ENCODE assay signal across 8 cellular contexts in the genomic region with DNA sequence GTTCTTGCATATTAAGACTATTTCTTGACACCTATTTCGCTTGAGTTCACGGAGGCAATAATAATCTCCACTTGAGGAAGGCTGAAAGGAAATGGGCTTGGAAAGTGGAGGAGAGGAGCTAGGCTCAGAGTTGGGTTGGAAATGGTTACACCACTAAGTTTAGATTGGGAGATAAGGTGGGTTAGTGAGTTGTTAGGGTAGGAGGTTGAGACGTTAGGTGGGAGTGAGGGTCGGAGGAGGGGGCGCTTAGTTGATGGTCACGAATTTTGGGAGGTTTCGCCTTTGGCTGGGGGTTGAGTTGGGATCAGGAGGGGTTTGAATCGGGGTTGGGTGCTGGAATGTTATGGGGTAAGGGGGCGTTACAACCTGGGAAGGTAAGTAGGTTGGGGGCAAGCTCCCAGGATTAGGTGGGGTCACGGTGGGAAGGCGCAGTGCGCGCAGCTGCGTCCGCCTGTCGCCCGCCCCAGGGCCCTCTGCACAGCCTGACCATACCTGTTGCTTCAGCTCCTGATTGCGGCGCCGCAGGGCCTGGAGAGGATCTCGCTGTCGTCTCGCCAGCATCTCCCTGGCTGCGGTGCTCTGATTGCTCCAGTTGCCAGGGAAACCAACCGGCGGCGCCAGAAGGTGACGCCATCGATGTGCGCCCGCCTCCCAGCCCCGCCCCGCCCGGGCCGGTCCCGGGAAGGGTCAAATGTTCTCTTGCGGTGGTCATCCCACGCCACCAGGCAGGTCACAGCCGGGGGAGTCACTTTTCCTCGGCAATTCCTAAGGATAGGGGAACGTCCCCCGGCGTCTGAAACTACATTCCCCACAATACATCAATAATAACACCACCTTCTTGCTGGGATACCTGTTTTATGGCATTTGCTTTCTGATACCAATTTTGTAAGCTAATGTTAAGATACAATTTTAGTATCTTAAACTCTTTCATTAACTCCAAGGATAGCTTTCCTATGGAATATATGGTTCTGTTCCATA. TPM values are rescaled to one million over a fixed set of nuclear protein-coding genes. Genes with fewer than 3 reads are reported as not detected.
DNase-seq lines count a peak whose midpoint lies in the region; ATAC-seq and TF ChIP-seq lines count a peak whose summit lies in the region.

A gene (minus strand): TSS at position 606 of the 978 bp plus-strand sequence. CDS start 45 bp downstream, at position 561.

- H3K4me3 ChIP-seq in right cardiac atrium (ENCODE audit: low read length), result peak within 1 kb of the TSS; percentile 57
- peak within 1 kb of the TSS; percentile 70 for H3K4me3 ChIP-seq in rectal smooth muscle tissue (ENCODE audit: low read length)
- H3K4me3 ChIP-seq in vagina, result peak within 1 kb of the TSS; percentile 64 to 88

- no peaks in the 10 kb centered on the region for H3K9me3 ChIP-seq in right cardiac atrium (ENCODE audit: control insufficient read depth, low read length)
- no peaks in the 10 kb centered on the region for H3K9me3 ChIP-seq in vagina

- H3K27ac ChIP-seq in right cardiac atrium (ENCODE audit: low read length) (peak within 1 kb of the TSS; percentile 85), rectal smooth muscle tissue (ENCODE audit: low read depth, low read length) (peak within 1 kb of the TSS; percentile 56), vagina (peak within 1 kb of the TSS; percentile 28)

- H3K9ac ChIP-seq in rectal smooth muscle tissue (ENCODE audit: low read length), result no peak within 1 kb of the TSS

- H3K36me3 ChIP-seq in rectal smooth muscle tissue (ENCODE audit: control insufficient read depth, insufficient read depth, low read length), result no peaks in the 10 kb centered on the region
- no peaks in the 10 kb centered on the region for H3K36me3 ChIP-seq in vagina

- intact Hi-C loops in right cardiac atrium (cut with DNase I) (no loop called here), vagina (cut with DNase I) (no loop called here)

- no peak for TF ChIP-seq CTCF in vagina (IDR thresholded peaks at IDR 0.05)

- TF ChIP-seq POLR2A in GM18505 (IDR thresholded peaks at IDR 0.05; ENCODE audit: borderline replicate concordance, extremely low read depth, insufficient read depth, insufficient read length), result peak; percentile 77
- no peak for TF ChIP-seq POLR2A in vagina (IDR thresholded peaks at IDR 0.05)

- peak; percentile 19 for DNase-seq in NCI-H1436 treated with DMSO at 0.1 percent for 48 hours (lab: John Stamatoyannopoulos, UW)
- DNase-seq in T-helper 2 cell, result peak; percentile 62 to 84 (median 77)
- peak; percentile 39 to 90 (median 80) for DNase-seq in anterior cingulate cortex (lab: John Stamatoyannopoulos, UW)
- DNase-seq in right cardiac atrium, result peak; percentile 88 to 95 (median 95)
- no peak for DNase-seq in vagina (ENCODE audit: extremely low spot score in 2 of 2)

- no peaks in the 10 kb centered on the region for H3K4me1 ChIP-seq in right cardiac atrium (ENCODE audit: control insufficient read depth, insufficient read depth, low read length)
- peaks cover 6% of the 10 kb centered on the region for H3K4me1 ChIP-seq in rectal smooth muscle tissue (ENCODE audit: control insufficient read depth, insufficient read depth, low read length)
- H3K4me1 ChIP-seq in vagina, result peaks cover 9% of the 10 kb centered on the region

- WGBS in right cardiac atrium, result under 1% methylated on average over 43 of the region's 43 CpGs

- ATAC-seq in GM18505 (IDR thresholded peaks at IDR 0.05; ENCODE audit: unreplicated experiment), result peak; percentile 97
- peak; percentile 95 for ATAC-seq in HG02870 (IDR thresholded peaks at IDR 0.05; ENCODE audit: unreplicated experiment)
- ATAC-seq in right cardiac atrium, result peak; percentile 95

- H3K27me3 ChIP-seq in right cardiac atrium (ENCODE audit: control insufficient read depth, insufficient read depth) (no peaks in the 10 kb centered on the region), rectal smooth muscle tissue (ENCODE audit: control insufficient read depth, insufficient read depth, low read length) (no peaks in the 10 kb centered on the region), vagina (no peaks in the 10 kb centered on the region)

RNA-seq across cellular contexts. Expression of the gene that starts here (rescaled TPM):
- total RNA-seq in right cardiac atrium (1 to 10 TPM; 4.7 to 6.6 (median 4.8) TPM), vagina (4.9 TPM)
- 4.9 TPM for polyA plus RNA-seq in right cardiac atrium

Comparison
In these comparisons a context has a peak if more than half of its experiments do, and no peak if none do; other contexts are left out.
1. DNase-seq: peak in NCI-H1436 treated with DMSO at 0.1 percent for 48 hours (single experiment), T-helper 2 cell (5 of 5), anterior cingulate cortex (58 of 58) and right cardiac atrium (3 of 3); none in vagina (0 of 2).
2. H3K27ac ChIP-seq: peak in every context shown above with its lines; median percentile 85 in right cardiac atrium; 56 in rectal smooth muscle tissue; 28 in vagina.
3. Peak in every context shown above with its lines, with median percentiles within 50 percentile points of each other: ATAC-seq and H3K4me3 ChIP-seq.